In genomic region chr4:1321486-1321885, GRCh38 we compare ENCODE assay signal across 1 cellular context.
TF ChIP-seq lines count a peak whose summit lies in the region.

No MANE protein-coding gene starts in this region.

TF ChIP-seq in GM12878, 131 proteins besides CTCF, POLR2A, EP300 and RAD21 (continued from another document):
- TF ChIP-seq ZNF687 (IDR thresholded peaks at IDR 0.05) (no peak), KLF5 (IDR thresholded peaks at IDR 0.05; ENCODE audit: partially characterized antibody) (no peak), BCL3 (IDR thresholded peaks at IDR 0.05; ENCODE audit: borderline replicate concordance, insufficient read depth, low read depth, low read length, poor library complexity, severe bottlenecking) (no peak), NBN (IDR thresholded peaks at IDR 0.05) (no peak), CHD1 (IDR thresholded peaks at IDR 0.05; ENCODE audit: low read depth, low read length) (no peak), CBX5 (IDR thresholded peaks at IDR 0.05; ENCODE audit: low read depth) (no peak), POLR2AphosphoS2 (IDR thresholded peaks at IDR 0.05; ENCODE audit: low read depth, low read length) (no peak), JUNB (IDR thresholded peaks at IDR 0.05) (no peak), EZH2 (IDR thresholded peaks at IDR 0.05; ENCODE audit: borderline replicate concordance, control insufficient read depth, low read depth, low read length) (no peak), MTA3 (IDR thresholded peaks at IDR 0.05; ENCODE audit: borderline replicate concordance, low read length) (no peak), MXI1 (IDR thresholded peaks at IDR 0.05; ENCODE audit: low read depth, low read length) (no peak), NFIC (IDR thresholded peaks at IDR 0.05; ENCODE audit: low read depth, low read length) (no peak), E4F1 (IDR thresholded peaks at IDR 0.05; ENCODE audit: borderline replicate concordance, partially characterized antibody) (no peak), TCF7 (IDR thresholded peaks at IDR 0.05; ENCODE audit: borderline replicate concordance) (no peak), BACH1 (IDR thresholded peaks at IDR 0.05; ENCODE audit: borderline replicate concordance) (no peak), JUND (IDR thresholded peaks at IDR 0.05; ENCODE audit: low read depth, low read length) (no peak), CBX3 (IDR thresholded peaks at IDR 0.05; ENCODE audit: borderline replicate concordance, low read depth) (no peak), EGR1 (IDR thresholded peaks at IDR 0.05; ENCODE audit: borderline replicate concordance in 1 of 2, low read depth in 2 of 2, low read length in 2 of 2) (no peak)
